20 cellular contexts compared by ENCODE assay signal in the genomic region with DNA sequence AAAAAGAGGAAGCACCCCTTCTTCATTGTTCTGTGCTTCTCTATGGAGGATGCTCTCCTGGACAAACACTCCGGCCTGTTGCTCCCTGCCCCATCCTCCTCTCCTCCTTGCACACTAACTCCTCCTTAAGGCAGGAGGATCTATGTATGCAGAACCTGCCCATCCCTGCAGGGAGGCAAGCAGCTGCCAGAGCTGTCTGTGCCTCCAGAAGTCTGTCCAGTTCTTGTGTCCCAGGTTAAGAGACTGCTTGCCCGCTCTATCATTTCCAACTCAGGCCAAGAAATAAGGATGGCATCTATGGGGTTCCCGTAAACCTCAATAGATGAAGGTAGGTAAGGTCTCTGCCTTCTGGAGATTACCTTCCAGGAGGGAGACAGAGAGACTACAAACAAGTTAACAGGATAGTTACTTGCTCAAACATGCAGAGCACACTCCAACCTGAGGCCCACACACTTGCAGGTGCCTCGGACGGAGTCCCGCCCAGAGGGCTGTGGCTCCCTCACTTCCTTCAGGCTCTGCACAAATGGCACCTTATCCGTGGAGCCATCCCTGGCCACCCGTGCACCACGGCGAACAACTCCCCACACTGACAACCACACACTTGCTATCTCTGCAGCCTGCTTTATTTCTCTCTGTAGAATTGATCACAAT. TPM values are rescaled to one million over a fixed set of nuclear protein-coding genes. Genes with fewer than 3 reads are reported as not detected.
DNase-seq lines count a peak whose midpoint lies in the region; ATAC-seq, FAIRE-seq and TF ChIP-seq lines count a peak whose summit lies in the region.
"Had no signal": no experiment of that assay in that cellular context is flagged by ENCODE, and none has a peak within 500 bp of the region (broad histone marks: within the 10 kb centered on the region; RNA-seq: fewer than 3 reads in every experiment).

No MANE protein-coding gene starts in this region.

- POLR2A ChIA-PET in CD4-positive, alpha-beta T cell (lab: Charles Lee), result no interaction called here
- POLR2A ChIA-PET in K562 (lab: Yijun Ruan, JAX), result interaction anchor here (0.5 to 0.7 kb wide), 2 partner anchors 682 to 857 kb away, joined by 3 read pairs; no protein-coding TSS in a partner anchor

- ATAC-seq in CD4-positive, alpha-beta T cell (ENCODE audit: poor library complexity), result no peak
- ATAC-seq in K562, result no peak

- DNase-seq in CD4-positive, alpha-beta T cell, result no peak
- DNase-seq in KBM-7 (peak; percentile 19), K562 (ENCODE audit: extremely low read depth in 1 of 4, low spot score in 3 of 4) (peak in 1 of 4 experiments; percentile 15), keratinocyte (ENCODE audit: low read depth, low spot score) (no peak), ascending aorta (ENCODE audit: low spot score in 2 of 2) (no peak), inferior parietal cortex (ENCODE audit: extremely low spot score) (no peak), mesendoderm (no peak), endodermal cell (no peak)
- DNase-seq: CD8-positive, alpha-beta memory T cell; DND-41; GDM1; HCEC 1CT; MG63; NCI-H1105; NCI-H1694 treated with DMSO at 0.1 percent for 48 hours; NCI-H446 treated with DMSO at 0.1 percent for 48 hours; NCI-H748 treated with DMSO at 0.1 percent for 48 hours; Right ventricle myocardium superior had no signal

- H3K27ac ChIP-seq in CD4-positive, alpha-beta T cell (ENCODE audit: low read depth, low read length), result no peak overlapping the region
- no peak overlapping the region for H3K27ac ChIP-seq in K562 (ENCODE audit: extremely low read depth, low read depth, low read length)
- H3K27ac ChIP-seq in keratinocyte (ENCODE audit: control insufficient read depth, insufficient read depth, low read length), result no peak overlapping the region
- H3K27ac ChIP-seq in ascending aorta, result no peak overlapping the region
- H3K27ac ChIP-seq in mesendoderm (ENCODE audit: low read depth, low read length), result no peak overlapping the region
- H3K27ac ChIP-seq in endodermal cell (ENCODE audit: low read depth, low read length), result no peak overlapping the region

- no peak overlapping the region for H2AK5ac ChIP-seq in mesendoderm (ENCODE audit: low read length)

- H3K4me1 Mint-ChIP-seq in CD4-positive, alpha-beta T cell (ENCODE audit: low read depth), result peaks cover 16% of the 10 kb centered on the region
- H3K4me1 Mint-ChIP-seq in endodermal cell, result peaks cover 12% of the 10 kb centered on the region

- TF ChIP-seq EP300 in K562 (IDR thresholded peaks at IDR 0.05; ENCODE audit: low read length), result no peak

- H3K4ac ChIP-seq in mesendoderm (ENCODE audit: low read depth, low read length), result no peak overlapping the region

- no peak overlapping the region for H2BK120ac ChIP-seq in mesendoderm (ENCODE audit: low read depth, low read length)

- H3K23ac ChIP-seq in mesendoderm (ENCODE audit: low read length), result no peak overlapping the region

- H3K4me2 ChIP-seq in K562 (ENCODE audit: insufficient read depth, low read length), result no peak overlapping the region
- H3K4me2 ChIP-seq in keratinocyte (ENCODE audit: control insufficient read depth, extremely low read depth, insufficient read depth, low read depth, low read length), result peak overlapping the region; percentile 62
- H3K4me2 ChIP-seq in mesendoderm (ENCODE audit: low read length), result no peak overlapping the region

- no peak overlapping the region for H3K56ac ChIP-seq in mesendoderm (ENCODE audit: low read length)

- intact Hi-C loops in CD4-positive, alpha-beta T cell (cut with DNase I, micrococcal nuclease), result loop anchor here (5.0 to 10.0 kb wide), 3 partner anchors 492 to 779 kb away; a partner anchor contains a TSS
- intact Hi-C loops in K562 (cut with micrococcal nuclease) (loop anchor here (5.0 to 10.0 kb wide), 2 partner anchors 77 to 929 kb away; no protein-coding TSS in a partner anchor), ascending aorta (cut with DNase I) (loop anchor here (10.0 kb wide), 1 partner anchor 499 kb away; no protein-coding TSS in a partner anchor)

- no peak for TF ChIP-seq POLR2A in K562 (conservative IDR thresholded peaks at IDR 0.05)

- peaks cover 22% of the 10 kb centered on the region for H3K79me1 ChIP-seq in mesendoderm (ENCODE audit: low read length)

- peak overlapping the region; percentile 38 for H3K4me3 Mint-ChIP-seq in CD4-positive, alpha-beta T cell
- H3K4me3 Mint-ChIP-seq in endodermal cell, result no peak overlapping the region
- H3K4me3 Mint-ChIP-seq: B cell had no signal

- H3K27me3 ChIP-seq in CD4-positive, alpha-beta T cell (ENCODE audit: control insufficient read depth, insufficient read depth, low read length), result no peaks in the 10 kb centered on the region
- H3K27me3 ChIP-seq in K562 (ENCODE audit: control insufficient read depth in 2 of 2, insufficient read depth in 2 of 2, low read length in 2 of 2) (no peaks in the 10 kb centered on the region), keratinocyte (ENCODE audit: control insufficient read depth, extremely low read depth, insufficient read depth, low read length) (no peaks in the 10 kb centered on the region), ascending aorta (no peaks in the 10 kb centered on the region), mesendoderm (ENCODE audit: insufficient read depth, low read length, poor library complexity) (no peaks in the 10 kb centered on the region), endodermal cell (ENCODE audit: control insufficient read depth, insufficient read depth, low read length, poor library complexity, severe bottlenecking) (no peaks in the 10 kb centered on the region)
- H3K27me3 ChIP-seq: MG63 had no signal

- TF ChIP-seq RAD21 in K562 (CRISPR knock-in tag; conservative IDR thresholded peaks at IDR 0.05 in 1 of 2, IDR thresholded peaks at IDR 0.05 in 1 of 2), result no peak

- no peak overlapping the region for H2AFZ ChIP-seq in K562 (ENCODE audit: low read depth, low read length)
- H2AFZ ChIP-seq in keratinocyte (ENCODE audit: control insufficient read depth, low read length), result no peak overlapping the region

- H3K18ac ChIP-seq in mesendoderm (ENCODE audit: low read length), result no peak overlapping the region

- H4K5ac ChIP-seq in mesendoderm (ENCODE audit: low read length), result no peak overlapping the region

- no peak for TF ChIP-seq CTCF in CD4-positive, alpha-beta T cell (IDR thresholded peaks at IDR 0.05)
- TF ChIP-seq CTCF in K562 (IDR thresholded peaks at IDR 0.05 in 2 of 3, conservative IDR thresholded peaks at IDR 0.05 in 1 of 3; ENCODE audit: insufficient read depth in 2 of 3, low read depth in 1 of 3, low read length in 3 of 3), result no peak
- no peak for TF ChIP-seq CTCF in keratinocyte (optimal IDR thresholded peaks at IDR 0.05 in 1 of 3, IDR thresholded peaks at IDR 0.05 in 1 of 3, conservative IDR thresholded peaks at IDR 0.05 in 1 of 3; ENCODE audit: extremely low read depth in 1 of 3, insufficient read depth in 2 of 3, low read length in 3 of 3)
- TF ChIP-seq CTCF in ascending aorta (IDR thresholded peaks at IDR 0.05), result no peak
- no peak for TF ChIP-seq CTCF in endodermal cell (conservative IDR thresholded peaks at IDR 0.05)

- H3K9me3 Mint-ChIP-seq in CD4-positive, alpha-beta T cell, result no peaks in the 10 kb centered on the region
- no peaks in the 10 kb centered on the region for H3K9me3 Mint-ChIP-seq in endodermal cell
- H3K9me3 Mint-ChIP-seq: CD8-positive, alpha-beta memory T cell had no signal

- H3K4me1 ChIP-seq in K562 (replicated peaks in 1 of 2; ENCODE audit: control insufficient read depth in 2 of 2, insufficient read depth in 2 of 2, low read length in 2 of 2) (peaks cover 14 to 34% of the 10 kb centered on the region in 2 experiments), keratinocyte (ENCODE audit: control insufficient read depth, extremely low read depth, insufficient read depth, low read length) (peaks cover 19% of the 10 kb centered on the region), ascending aorta (peaks cover 0 to 9% of the 10 kb centered on the region in 2 donors), mesendoderm (ENCODE audit: control insufficient read depth, low read depth, low read length) (peaks cover 4% of the 10 kb centered on the region), endodermal cell (ENCODE audit: control insufficient read depth, insufficient read depth, low read length) (peaks cover 4% of the 10 kb centered on the region)

- H2BK15ac ChIP-seq in mesendoderm (replicated peaks; ENCODE audit: low read depth), result no peak overlapping the region

- 53% methylated on average over 9 of the region's 10 CpGs for WGBS in K562 (ENCODE audit: insufficient coverage, low coverage, missing lambda C conversion rate)
- WGBS in mesendoderm (ENCODE audit: extremely low coverage, insufficient coverage, low lambda C conversion rate), result no CpG with 5 or more reads among the region's 10 CpGs
- 93 to 96% methylated on average over 7 to 10 of the region's 10 CpGs for WGBS in endodermal cell (ENCODE audit: insufficient coverage in 1 of 2, insufficient read length in 1 of 2), 2 experiments

- H2BK5ac ChIP-seq in mesendoderm (ENCODE audit: low read length), result no peak overlapping the region

- H3K27me3 Mint-ChIP-seq in CD4-positive, alpha-beta T cell, result no peaks in the 10 kb centered on the region
- no peaks in the 10 kb centered on the region for H3K27me3 Mint-ChIP-seq in endodermal cell (ENCODE audit: insufficient read depth)
- H3K27me3 Mint-ChIP-seq: B cell; CD8-positive, alpha-beta memory T cell had no signal

- H3K4me3 ChIP-seq in K562, result no peak overlapping the region
- peak overlapping the region in 1 of 3 experiments; percentile 15 for H3K4me3 ChIP-seq in keratinocyte (ENCODE audit: control insufficient read depth in 2 of 3, extremely low read depth in 1 of 3, insufficient read depth in 2 of 3, low read depth in 1 of 3, low read length in 3 of 3)
- H3K4me3 ChIP-seq in ascending aorta, result no peak overlapping the region
- H3K4me3 ChIP-seq in mesendoderm (ENCODE audit: low read length), result no peak overlapping the region
- H3K4me3 ChIP-seq in endodermal cell (ENCODE audit: low read length), result no peak overlapping the region
- H3K4me3 ChIP-seq: MG63 had no signal

- H3K9me3 ChIP-seq in CD4-positive, alpha-beta T cell (ENCODE audit: control insufficient read depth, low read length), result no peaks in the 10 kb centered on the region
- H3K9me3 ChIP-seq in K562 (replicated peaks; ENCODE audit: control insufficient read depth, insufficient read depth, low read depth, low read length), result no peaks in the 10 kb centered on the region
- H3K9me3 ChIP-seq in keratinocyte (ENCODE audit: control insufficient read depth, low read depth, low read length), result no peaks in the 10 kb centered on the region
- H3K9me3 ChIP-seq in ascending aorta, result no peaks in the 10 kb centered on the region
- H3K9me3 ChIP-seq in endodermal cell (ENCODE audit: control insufficient read depth, low read length), result no peaks in the 10 kb centered on the region
- H3K9me3 ChIP-seq: MG63 had no signal

- H3K9me1 ChIP-seq in K562 (ENCODE audit: control insufficient read depth, insufficient read depth, low read length) (no peaks in the 10 kb centered on the region), keratinocyte (ENCODE audit: control insufficient read depth, extremely low read depth, insufficient read depth, low read length) (peaks cover 3% of the 10 kb centered on the region)

- BruUV-seq in K562 (replicated peaks; lab: Mats Ljungman, UMichigan), result no TSS peak

- peaks cover 4% of the 10 kb centered on the region for H3K36me3 Mint-ChIP-seq in CD4-positive, alpha-beta T cell (ENCODE audit: low read depth)
- peaks cover 40% of the 10 kb centered on the region for H3K36me3 Mint-ChIP-seq in endodermal cell (ENCODE audit: low read depth)

- H3K36me3 ChIP-seq in K562 (ENCODE audit: control insufficient read depth, insufficient read depth, low read length), result peaks cover 40% of the 10 kb centered on the region; the same call in 2 of the 3 replicates
- peaks cover 0 to 2% of the 10 kb centered on the region in 2 experiments for H3K36me3 ChIP-seq in keratinocyte (ENCODE audit: control insufficient read depth in 2 of 2, extremely low read depth in 1 of 2, insufficient read depth in 2 of 2, low read length in 2 of 2)
- no peaks in the 10 kb centered on the region for H3K36me3 ChIP-seq in ascending aorta
- no peaks in the 10 kb centered on the region for H3K36me3 ChIP-seq in mesendoderm (ENCODE audit: control insufficient read depth, insufficient read depth, low read length)
- H3K36me3 ChIP-seq in endodermal cell (ENCODE audit: control insufficient read depth, insufficient read depth, low read length), result peaks cover 33% of the 10 kb centered on the region

- peak overlapping the region in 1 of 2 experiments; percentile 66; a peak in 1 of 4 replicates for H3K9ac ChIP-seq in K562 (ENCODE audit: insufficient read depth in 1 of 2, low read depth in 2 of 2, low read length in 2 of 2)
- peak overlapping the region; percentile 9 for H3K9ac ChIP-seq in keratinocyte (ENCODE audit: control insufficient read depth, extremely low read depth, insufficient read depth, low read length)
- H3K9ac ChIP-seq in mesendoderm (ENCODE audit: low read length), result no peak overlapping the region
- no peak overlapping the region for H3K9ac ChIP-seq in endodermal cell (ENCODE audit: extremely low read depth, low read length, poor library complexity, severe bottlenecking)

- peaks cover under 1% of the 10 kb centered on the region; the same call in 1 of the 2 replicates for H4K20me1 ChIP-seq in K562 (replicated peaks; ENCODE audit: control insufficient read depth, insufficient read depth, low read length)
- peaks cover 7% of the 10 kb centered on the region for H4K20me1 ChIP-seq in keratinocyte (ENCODE audit: control insufficient read depth, extremely low read depth, insufficient read depth, low read length)

- in situ Hi-C loops in KBM-7 (cut with MboI; ENCODE audit: low pct_unique_long_range_greater_than_20kb, low sequenced_read_pairs) (no loop called here), K562 (cut with MboI) (no loop called here)

- CTCF ChIA-PET in CD4-positive, alpha-beta T cell (lab: Charles Lee), result interaction anchor here (8.4 kb wide), 1 partner anchor 7 kb away, joined by 62 read pairs; a partner anchor contains a TSS
- CTCF ChIA-PET in K562 (lab: Yijun Ruan, JAX; ENCODE audit: low intra/inter-chr PET ratio), result no interaction called here

- no peak overlapping the region for H3K27ac Mint-ChIP-seq in CD4-positive, alpha-beta T cell
- no peak overlapping the region for H3K27ac Mint-ChIP-seq in endodermal cell
- H3K27ac Mint-ChIP-seq: B cell had no signal

- dilution Hi-C loops in keratinocyte (cut with MboI; ENCODE audit: extremely low pct_ligation_motif_present, low sequenced_read_pairs), result no loop called here

- H4K8ac ChIP-seq in mesendoderm (ENCODE audit: low read depth, low read length), result no peak overlapping the region

- FAIRE-seq in K562 (lab: Jason Lieb, UNC), result no peak
- FAIRE-seq in keratinocyte (lab: Jason Lieb, UNC), result peak; percentile 46
- FAIRE-seq: HTR-8/SVneo had no signal

- H3K79me2 ChIP-seq in K562 (ENCODE audit: control insufficient read depth, insufficient read depth, low read length) (peaks cover 41% of the 10 kb centered on the region), keratinocyte (ENCODE audit: control insufficient read depth, insufficient read depth, low read length) (peaks cover 11% of the 10 kb centered on the region), mesendoderm (ENCODE audit: control insufficient read depth, insufficient read depth, low read length) (peaks cover 45% of the 10 kb centered on the region)

RNA-seq across cellular contexts. Expression of a gene that starts 6.9 kb away (rescaled TPM):
- 1 to 10 TPM; 3.1 to 3.7 TPM for total RNA-seq in CD4-positive, alpha-beta T cell
- 19.3 and 36.1 TPM in 2 replicates for total RNA-seq in K562 (2011; cell fraction: chromatin; rRNA removed; ENCODE audit: low replicate concordance)
- 35.1 and 39.5 TPM in 2 replicates for total RNA-seq in K562 (2011; cell fraction: nucleolus; rRNA removed)
- 26.9 and 30.3 TPM in 2 replicates for total RNA-seq in K562 (2011; cell fraction: nucleoplasm; rRNA removed)
- total RNA-seq in K562 (2014; rRNA removed) (18.9 and 21.3 TPM in 2 replicates), K562 (2014; rRNA removed; fragmentation: Illumina TruSeq; extraction: Trizol) (9.4 and 10.7 TPM in 2 replicates), K562 (2015; rRNA removed; fragmentation: Illumina TruSeq; extraction: Trizol) (13.8 and 15.0 TPM in 2 replicates), K562 (2021) (18.0 and 18.4 TPM in 2 replicates), ascending aorta (41.0 TPM), endodermal cell (10 to 100 TPM; 35.5 to 38.3 TPM)
- polyA plus RNA-seq in K562 (2011; rRNA removed) (14.2 and 14.9 TPM in 2 replicates), K562 (2014; fragmentation: Illumina TruSeq; extraction: Trizol) (14.3 and 15.6 TPM in 2 replicates), K562 (2014; fragmentation: Nextera tagmentation; extraction: Ambion mirVana) (1 to 10 TPM; 1.9 to 2.9 TPM), K562 (2014; rRNA removed) (14.2 and 15.6 TPM in 2 replicates), keratinocyte (11.1 to 16.4 TPM (median 12.6 TPM) in 3 replicates)
- polyA plus RNA-seq in K562 (2011; cell fraction: cytosol; rRNA removed), result 16.6 and 23.1 TPM in 2 replicates
- 8.6 and 13.0 TPM in 2 replicates for polyA plus RNA-seq in K562 (2011; cell fraction: nucleus; rRNA removed)
- polyA plus RNA-seq in K562 (2012), result 15.3 and 24.2 TPM in 2 replicates
- 9.1 and 12.3 TPM in 2 replicates for polyA minus RNA-seq in K562 (2011; rRNA and poly(A)+ RNA removed)
- 18.4 and 20.8 TPM in 2 replicates for polyA minus RNA-seq in K562 (2011; cell fraction: cytosol; rRNA and poly(A)+ RNA removed)
- 11.9 and 16.0 TPM in 2 replicates for polyA minus RNA-seq in K562 (2011; cell fraction: nucleus; rRNA and poly(A)+ RNA removed)
- 6.7 TPM for polyA plus RNA-seq in keratinocyte (2011; ENCODE audit: low read depth)
- 8.6 and 10.1 TPM in 2 replicates for polyA plus RNA-seq in keratinocyte (2011; cell fraction: cytosol; rRNA removed)
- polyA plus RNA-seq in keratinocyte (2011; cell fraction: nucleus; rRNA removed), result 19.3 and 21.0 TPM in 2 replicates
- 6.8 and 11.2 TPM in 2 replicates for polyA plus RNA-seq in keratinocyte (2012; ENCODE audit: low replicate concordance)
- 8.8 to 30.0 TPM (median 9.0 TPM) in 3 replicates for polyA minus RNA-seq in keratinocyte
- 16.7 TPM for polyA minus RNA-seq in keratinocyte (2011; cell fraction: cytosol; rRNA and poly(A)+ RNA removed)
- 20.3 and 24.7 TPM in 2 replicates for polyA minus RNA-seq in keratinocyte (2011; cell fraction: nucleus; rRNA and poly(A)+ RNA removed)
- polyA plus RNA-seq in mesendoderm (2013, experiment 1 of 2), result 23.7 TPM
- 23.4 TPM for polyA plus RNA-seq in mesendoderm (2013, experiment 2 of 2)
- polyA plus RNA-seq in endodermal cell (2013, experiment 1 of 2), result 41.5 TPM
- 41.3 TPM for polyA plus RNA-seq in endodermal cell (2013, experiment 2 of 2)
